8 cellular contexts compared by ENCODE assay signal in the genomic region with DNA sequence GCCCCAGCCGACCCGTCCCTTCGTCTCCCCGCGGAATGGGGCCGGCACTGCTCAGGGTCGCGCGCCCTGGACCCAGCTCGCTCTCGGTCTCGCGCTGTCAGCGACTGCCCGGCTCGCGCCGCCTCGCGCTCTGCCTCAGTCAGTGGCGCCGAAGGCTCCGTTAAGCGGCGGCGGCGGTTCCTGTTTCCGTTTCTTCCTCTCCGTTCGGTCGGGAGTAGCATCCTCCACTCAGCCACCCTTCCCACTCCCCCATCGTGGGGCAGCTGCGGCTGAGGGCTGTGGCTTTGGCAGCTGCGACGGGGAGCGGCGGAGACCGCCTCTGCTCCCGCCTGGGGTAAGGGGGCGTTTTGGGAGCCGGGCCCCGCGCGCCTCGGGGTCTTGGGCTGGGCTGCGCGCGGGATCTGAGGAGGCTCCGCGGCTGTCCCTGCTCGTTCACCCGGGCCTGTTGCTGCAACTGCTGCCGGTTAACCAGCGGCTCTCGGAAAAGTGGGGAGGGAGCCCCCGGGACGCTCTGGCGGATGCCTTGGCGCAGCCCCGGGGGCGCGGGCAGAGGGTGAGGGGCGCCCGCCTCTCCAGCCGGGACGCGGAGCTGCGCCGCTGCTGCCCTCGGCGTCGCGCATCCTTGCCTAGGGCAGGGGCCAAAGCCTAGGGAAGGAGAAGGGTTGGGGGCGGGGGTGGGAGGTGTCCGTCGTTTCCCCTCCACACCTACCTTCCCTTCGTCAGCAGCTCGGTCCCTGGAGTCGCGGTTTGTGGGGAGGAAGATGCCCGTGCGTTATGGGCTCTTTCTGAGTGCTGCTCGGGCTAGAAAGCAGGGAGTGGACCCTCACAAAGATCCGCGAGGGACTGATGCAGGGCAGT. TPM values are rescaled to one million over a fixed set of nuclear protein-coding genes. Genes with fewer than 3 reads are reported as not detected.
A peak's percentile ranks its signal among the peaks of the same experiment; 100 is the strongest.
DNase-seq lines count a peak whose midpoint lies in the region; ATAC-seq and TF ChIP-seq lines count a peak whose summit lies in the region.

No MANE protein-coding gene starts in this region.

- CTCF ChIA-PET in RWPE1 (lab: Yijun Ruan, JAX), result interaction anchor here (0.6 to 3.6 kb wide), 7 partner anchors 21 to 547 kb away, joined by 3 to 23 read pairs (median 3); no protein-coding TSS in a partner anchor

- no peaks in the 10 kb centered on the region for H3K27me3 Mint-ChIP-seq in activated naive CD8-positive, alpha-beta T cell treated with anti-CD3 and anti-CD28 coated beads, Interleukin-2, amount 10 ng/mL, durations not matched to agents 7 days and 5 days
- H3K27me3 Mint-ChIP-seq in progenitor cell of endocrine pancreas, result peaks cover 15% of the 10 kb centered on the region

- H3K27me3 ChIP-seq in HL-60 (ENCODE audit: insufficient read depth, poor library complexity, severe bottlenecking), result no peaks in the 10 kb centered on the region

- peaks cover 38% of the 10 kb centered on the region for H3K4me1 Mint-ChIP-seq in activated naive CD8-positive, alpha-beta T cell treated with anti-CD3 and anti-CD28 coated beads, Interleukin-2, amount 10 ng/mL, durations not matched to agents 7 days and 5 days
- H3K4me1 Mint-ChIP-seq in progenitor cell of endocrine pancreas (ENCODE audit: low read depth), result peaks cover 6% of the 10 kb centered on the region

- intact Hi-C loops in left cardiac atrium (cut with DNase I), result loop anchor here (5.0 to 10.0 kb wide), 6 partner anchors 188 to 659 kb away; no protein-coding TSS in a partner anchor

- no peak for TF ChIP-seq CTCF in GM20000 (IDR thresholded peaks at IDR 0.05; ENCODE audit: extremely low read depth, missing control alignments)
- no peak for TF ChIP-seq CTCF in HL-60 (IDR thresholded peaks at IDR 0.05; ENCODE audit: insufficient read depth, low read length)
- TF ChIP-seq CTCF in RWPE1 (conservative IDR thresholded peaks at IDR 0.05; ENCODE audit: low read depth), result no peak
- no peak for TF ChIP-seq CTCF in progenitor cell of endocrine pancreas (IDR thresholded peaks at IDR 0.05; ENCODE audit: unreplicated experiment)

- DNase-seq in DMS53 (lab: John Stamatoyannopoulos, UW) (peak; percentile 90), GM20000 (ENCODE audit: low spot score) (peak; percentile 80), HL-60 (ENCODE audit: low read depth in 1 of 2, low spot score in 1 of 2) (peak; percentile 20 to 46), RWPE1 (ENCODE audit: low spot score) (peak; percentile 46), left cardiac atrium (no peak), progenitor cell of endocrine pancreas (ENCODE audit: low spot score, unreplicated experiment) (no peak), AG08395 (ENCODE audit: low spot score) (no peak)
- peak; percentile 82 for DNase-seq in activated naive CD8-positive, alpha-beta T cell treated with anti-CD3 and anti-CD28 coated beads, Interleukin-2, amount 10 ng/mL, durations not matched to agents 7 days and 5 days

- H3K27ac ChIP-seq in HL-60 (replicated peaks) (peak overlapping the region; percentile 52), RWPE1 (peak overlapping the region; percentile 94)

- H3K36me3 Mint-ChIP-seq in activated naive CD8-positive, alpha-beta T cell treated with anti-CD3 and anti-CD28 coated beads, Interleukin-2, amount 10 ng/mL, durations not matched to agents 7 days and 5 days, result peaks cover 13% of the 10 kb centered on the region
- no peaks in the 10 kb centered on the region for H3K36me3 Mint-ChIP-seq in progenitor cell of endocrine pancreas (ENCODE audit: insufficient read depth)

- peak overlapping the region; percentile 69 for H3K4me3 ChIP-seq in HL-60 (replicated peaks; ENCODE audit: insufficient read depth, low read length)

- no peaks in the 10 kb centered on the region for H3K9me3 Mint-ChIP-seq in activated naive CD8-positive, alpha-beta T cell treated with anti-CD3 and anti-CD28 coated beads, Interleukin-2, amount 10 ng/mL, durations not matched to agents 7 days and 5 days
- no peaks in the 10 kb centered on the region for H3K9me3 Mint-ChIP-seq in progenitor cell of endocrine pancreas (ENCODE audit: low read depth)

- H3K27ac Mint-ChIP-seq in activated naive CD8-positive, alpha-beta T cell treated with anti-CD3 and anti-CD28 coated beads, Interleukin-2, amount 10 ng/mL, durations not matched to agents 7 days and 5 days, result peak overlapping the region; percentile 94
- H3K27ac Mint-ChIP-seq in progenitor cell of endocrine pancreas, result peak overlapping the region; percentile 85

- H3K4me3 Mint-ChIP-seq in activated naive CD8-positive, alpha-beta T cell treated with anti-CD3 and anti-CD28 coated beads, Interleukin-2, amount 10 ng/mL, durations not matched to agents 7 days and 5 days, result peak overlapping the region; percentile 97
- H3K4me3 Mint-ChIP-seq in progenitor cell of endocrine pancreas (ENCODE audit: low read depth), result peak overlapping the region; percentile 95

- ATAC-seq in activated naive CD8-positive, alpha-beta T cell treated with anti-CD3 and anti-CD28 coated beads, Interleukin-2, amount 10 ng/mL, durations not matched to agents 7 days and 5 days (ENCODE audit: low read depth), result peak; percentile 57
- ATAC-seq in left cardiac atrium, result peak; percentile 62 to 76

- POLR2A ChIA-PET in RWPE1 (lab: Yijun Ruan, JAX; ENCODE audit: low non-redundant PET), result no interaction called here
- POLR2A ChIA-PET in activated naive CD8-positive, alpha-beta T cell treated with anti-CD3 and anti-CD28 coated beads, Interleukin-2, amount 10 ng/mL, durations not matched to agents 7 days and 5 days (lab: Charles Lee), result interaction anchor here (0.6 to 3.6 kb wide), 20 partner anchors 27 to 515 kb away, joined by 3 to 59 read pairs (median 4); no protein-coding TSS in a partner anchor

RNA-seq across cellular contexts. Expression of a gene that starts 0.6 kb away (rescaled TPM):
- total RNA-seq in activated naive CD8-positive, alpha-beta T cell treated with anti-CD3 and anti-CD28 coated beads, Interleukin-2, amount 10 ng/mL, durations not matched to agents 7 days and 5 days, result 10 to 100 TPM; 82.7 to 86.4 TPM
- total RNA-seq in left cardiac atrium (10 to 100 TPM; 13.4 to 14.8 TPM), progenitor cell of endocrine pancreas (33.4 and 38.8 TPM in 2 replicates)

Comparison
In these comparisons a context has a peak if more than half of its experiments do, and no peak if none do; other contexts are left out.
1. DNase-seq: peak in DMS53 (single experiment), GM20000 (single experiment), HL-60 (2 of 2), RWPE1 (single experiment) and activated naive CD8-positive, alpha-beta T cell treated with anti-CD3 and anti-CD28 coated beads, Interleukin-2, amount 10 ng/mL, durations not matched to agents 7 days and 5 days (single experiment); none in left cardiac atrium (single experiment), progenitor cell of endocrine pancreas (single experiment) and AG08395 (single experiment).